In the genomic region with DNA sequence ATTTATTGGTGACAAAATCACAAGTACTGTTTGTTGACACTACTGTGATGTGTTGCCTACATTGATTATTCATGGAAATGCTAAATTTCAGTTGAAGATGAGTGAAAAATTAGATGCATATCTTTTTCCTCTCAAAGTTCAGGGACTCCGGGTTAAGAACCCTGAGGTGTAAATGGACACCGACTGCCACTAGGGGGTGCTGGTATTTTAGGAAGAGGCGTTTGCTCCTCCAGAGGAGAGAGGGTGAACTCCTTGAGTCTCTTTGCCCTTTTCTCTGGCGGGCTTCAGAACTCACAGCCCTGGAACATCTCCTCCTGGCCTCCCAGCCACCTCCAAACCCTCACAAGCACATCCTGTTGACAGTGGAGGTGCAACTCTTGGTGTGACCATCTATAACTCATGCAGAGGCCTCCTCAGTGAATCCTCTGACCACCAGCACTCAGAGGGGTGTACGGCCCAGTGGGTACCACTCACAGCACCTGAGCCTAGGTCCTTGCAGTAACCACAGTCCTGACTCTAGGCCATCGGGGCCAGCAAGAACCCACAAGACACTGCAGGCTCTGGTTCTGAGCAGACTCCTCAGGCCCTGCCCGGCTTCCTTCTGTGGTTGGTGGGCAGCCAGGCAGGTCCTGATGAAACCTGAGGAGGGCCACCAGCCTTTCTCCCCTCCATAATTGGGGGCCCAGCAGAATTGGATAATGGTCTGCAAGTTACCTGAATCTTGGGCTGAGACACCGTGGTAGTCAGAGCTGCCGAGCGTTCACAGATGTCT, we compare ENCODE assay signal across 8 cellular contexts. TPM values are rescaled to one million over a fixed set of nuclear protein-coding genes. Genes with fewer than 3 reads are reported as not detected.
DNase-seq lines count a peak whose midpoint lies in the region; ATAC-seq, FAIRE-seq and TF ChIP-seq lines count a peak whose summit lies in the region.

No MANE protein-coding gene starts in this region.

- TF ChIP-seq CTCF in WI38 (IDR thresholded peaks at IDR 0.05; ENCODE audit: low read depth, low read length): peak; percentile 59
- TF ChIP-seq CTCF in bronchial epithelial cell (IDR thresholded peaks at IDR 0.05; ENCODE audit: insufficient read depth, low read length, severe bottlenecking): peak; percentile 78

- no peak overlapping the region for H3K4me3 ChIP-seq in WI38 (ENCODE audit: low read depth, low read length)
- no peak overlapping the region for H3K4me3 ChIP-seq in bronchial epithelial cell (ENCODE audit: low read depth, low read length)

- DNase-seq in GDM1 (lab: John Stamatoyannopoulos, UW) (peak; percentile 54), M059J (ENCODE audit: low read depth) (peak; percentile 25), bronchial epithelial cell (ENCODE audit: low read depth) (peak; percentile 47), left kidney (ENCODE audit: low read depth, low spot score) (peak; percentile 82)
- DNase-seq in stimulated activated CD4-positive, alpha-beta T cell treated with anti-CD3 and anti-CD28 coated beads, Interleukin-4, amount 100 ng/mL, for 4 hours: peak; percentile 50 to 54

- no peak for FAIRE-seq in bronchial epithelial cell (lab: Jason Lieb, UNC)

- ATAC-seq in GM18511 (IDR thresholded peaks at IDR 0.05; ENCODE audit: unreplicated experiment) (no peak), GM19035 (IDR thresholded peaks at IDR 0.05; ENCODE audit: unreplicated experiment) (no peak)

- H3K36me3 ChIP-seq in bronchial epithelial cell (ENCODE audit: control insufficient read depth, insufficient read depth, low read length): no peaks in the 10 kb centered on the region

- H3K27me3 ChIP-seq in bronchial epithelial cell (ENCODE audit: control insufficient read depth, insufficient read depth, low read length): no peaks in the 10 kb centered on the region

RNA-seq across cellular contexts. Expression of a gene that starts 26.2 kb away (rescaled TPM):
- not detected in 2 replicates for total RNA-seq in M059J (2014; rRNA removed; shearing (Covaris generic))
- total RNA-seq in bronchial epithelial cell: not detected in 2 replicates

RNA-seq across cellular contexts. Expression of a gene that starts 29.6 kb away (rescaled TPM):
- 0.07 TPM in 1 of 2 replicates, not detected in the other for total RNA-seq in M059J (2014; rRNA removed; shearing (Covaris generic))
- total RNA-seq in bronchial epithelial cell: under 0.01 and 0.51 TPM in 2 replicates

Comparison
In these comparisons a context has a peak if more than half of its experiments do, and no peak if none do; other contexts are left out.
1. DNase-seq: peak in every context shown above with its lines; median percentile 82 in left kidney; 54 in GDM1; 52 in stimulated activated CD4-positive, alpha-beta T cell treated with anti-CD3 and anti-CD28 coated beads, Interleukin-4, amount 100 ng/mL, for 4 hours; 47 in bronchial epithelial cell; 25 in M059J.